In genomic region chr1:46223055-46223454, GRCh38 we compare ENCODE assay signal across 19 cellular contexts. TPM values are rescaled to one million over a fixed set of nuclear protein-coding genes. Genes with fewer than 3 reads are reported as not detected.
"Had no signal": no experiment of that assay in that cellular context is flagged by ENCODE, and none has a peak within 500 bp of the region (broad histone marks: within the 10 kb centered on the region; RNA-seq: fewer than 3 reads in every experiment).

No MANE protein-coding gene starts in this region.

RNA-seq across cellular contexts. Expression of gene LURAP1, which starts 19.9 kb away (rescaled TPM):
- total RNA-seq: natural killer cell treated with Interleukin-12 subunit alpha and Interleukin-12 subunit beta and Interleukin-15 and Interleukin-18, amount 100 ng/mL, for 72 hours had no signal

RNA-seq across cellular contexts. Expression of gene RAD54L, which starts 24.5 kb away (rescaled TPM):
- total RNA-seq: mesenteric fat pad had no signal

RNA-seq across cellular contexts. Expression of gene P3R3URF, which starts 46.8 kb away (rescaled TPM):
- total RNA-seq: activated CD4-positive, alpha-beta T cell treated with anti-CD3 and anti-CD28 coated beads for 36 hours; activated naive CD4-positive, alpha-beta T cell treated with anti-CD3 and anti-CD28 coated beads, Interleukin-2, amount 50 U/mL, for 72 hours; activated T-cell treated with anti-CD3 and anti-CD28 coated beads, Interleukin-2, amount 50 U/mL, for 72 hours; gastrocnemius medialis; left ventricle myocardium inferior; lung; mesenteric fat pad; mucosa of descending colon; myocyte; natural killer cell treated with Interleukin-12 subunit alpha and Interleukin-12 subunit beta and Interleukin-15 and Interleukin-18, amount 100 ng/mL, for 72 hours; ovary; prostate gland; sciatic nerve; stomach; suprapubic skin; T-helper 2 cell treated with Interferon-gamma antibody and Interleukin-4, amounts not matched to agents 100 ng/mL and 5 ng/mL, for 36 hours; transverse colon; urinary bladder had no signal
- polyA plus RNA-seq: lung, ovary, small intestine, stomach, urinary bladder had no signal

RNA-seq across cellular contexts. Expression of gene TSPAN1, which starts 48.2 kb away (rescaled TPM):
- total RNA-seq: activated CD4-positive, alpha-beta T cell treated with anti-CD3 and anti-CD28 coated beads for 36 hours; activated naive CD4-positive, alpha-beta T cell treated with anti-CD3 and anti-CD28 coated beads, Interleukin-2, amount 50 U/mL, for 72 hours; natural killer cell treated with Interleukin-12 subunit alpha and Interleukin-12 subunit beta and Interleukin-15 and Interleukin-18, amount 100 ng/mL, for 72 hours; T-helper 2 cell treated with Interferon-gamma antibody and Interleukin-4, amounts not matched to agents 100 ng/mL and 5 ng/mL, for 36 hours had no signal
